27 cellular contexts compared by ENCODE assay signal in genomic region chr20:57025261-57025660, GRCh38.
"Had no signal": no experiment of that assay in that cellular context is flagged by ENCODE, and none has a peak within 500 bp of the region (broad histone marks: within the 10 kb centered on the region; RNA-seq: fewer than 3 reads in every experiment).

No MANE protein-coding gene starts in this region.

- H3K27ac ChIP-seq: epithelial cell of prostate, hepatocyte, left ventricle myocardium inferior, neutrophil, pancreas, psoas muscle, right atrium auricular region, stomach, tibial nerve had no signal

- ATAC-seq: activated CD8-positive, alpha-beta T cell treated with anti-CD3 and anti-CD28 coated beads for 36 hours; activated T-cell treated with anti-CD3 and anti-CD28 coated beads, Interleukin-2, amount 50 U/mL, for 4 hours; activated T-helper 17 cell treated with anti-CD3 and anti-CD28 coated beads, Interleukin-2, amount 50 U/mL, for 72 hours; pancreas; psoas muscle; stimulated activated naive B cell treated with anti-CD40 and anti-IgM and Interleukin-4, amounts not matched to agents 10 μg/mL and 1 μg/mL and 100 μg/mL, for 72 hours had no signal

- H3K4me1 ChIP-seq: left ventricle myocardium inferior, pancreas, psoas muscle, right atrium auricular region, tibial nerve had no signal

- H3K9me3 ChIP-seq: neutrophil, pancreas, psoas muscle, right atrium auricular region had no signal

- H3K36me3 ChIP-seq: left ventricle myocardium inferior, neutrophil, pancreas, right atrium auricular region, stomach, tibial nerve had no signal

- H3K79me2 ChIP-seq: hepatocyte had no signal

- H3K4me3 ChIP-seq: hepatocyte, left ventricle myocardium inferior, lung, pancreas, psoas muscle, right atrium auricular region, smooth muscle cell, stomach, tibial nerve had no signal

- H2AFZ ChIP-seq: hepatocyte had no signal

- DNase-seq: activated B cell treated with CpG ODN at 0.5 μM for 24 hours; activated CD4-positive, alpha-beta T cell treated with anti-CD3 and anti-CD28 coated beads, Interleukin-2, amount 50 U/mL, for 1 hour; activated CD8-positive, alpha-beta T cell treated with anti-CD3 and anti-CD28 coated beads for 36 hours; activated gamma-delta T cell treated with Interleukin-2 at 50 U/mL for 16 hours; activated naive CD4-positive, alpha-beta T cell treated with anti-CD3 and anti-CD28 coated beads, Interleukin-2, amount 50 U/mL, for 16 hours; activated T-cell treated with anti-CD3 and anti-CD28 coated beads, Interleukin-2, amount 50 U/mL, for 4 hours; amniotic stem cell; central memory CD4-positive, alpha-beta T cell; effector CD4-positive, alpha-beta T cell; islet precursor cell; left ventricle myocardium inferior; naive B cell; nephron progenitor cell; pancreas; psoas muscle; stimulated activated CD4-positive, alpha-beta T cell treated with anti-CD3 and anti-CD28 coated beads, Interleukin-2, amount 100 ng/mL, for 24 hours; stimulated activated naive B cell treated with anti-CD40 and anti-IgM and Interleukin-4, amounts not matched to agents 10 μg/mL and 1 μg/mL and 100 μg/mL, for 72 hours; stomach; T-helper 1 cell had no signal

- H3K4me2 ChIP-seq: hepatocyte, smooth muscle cell had no signal

- H3K27me3 ChIP-seq: right atrium auricular region had no signal
